ENCODE assay signal across 8 cellular contexts in genomic region chr17:50270430-50271172, GRCh38.
DNase-seq lines count a peak whose midpoint lies in the region; ATAC-seq and TF ChIP-seq lines count a peak whose summit lies in the region.

No MANE protein-coding gene starts in this region.

- TF ChIP-seq CTCF in VCaP (conservative IDR thresholded peaks at IDR 0.05), result peak; percentile 48

- H3K4me3 ChIP-seq in rectal smooth muscle tissue (ENCODE audit: low read length), result peak overlapping the region; percentile 2

- ATAC-seq in HG03378 (IDR thresholded peaks at IDR 0.05; ENCODE audit: unreplicated experiment) (no peak), GM19463 (IDR thresholded peaks at IDR 0.05; ENCODE audit: unreplicated experiment) (no peak), HG02884 (IDR thresholded peaks at IDR 0.05; ENCODE audit: unreplicated experiment) (no peak)

- DNase-seq in EL (peak; percentile 87), head of caudate nucleus (peak in 34 of 42 donors; percentile 10 to 68 (median 36)), DMS53 (lab: John Stamatoyannopoulos, UW) (no peak)

- no peaks in the 10 kb centered on the region for H3K36me3 ChIP-seq in rectal smooth muscle tissue (ENCODE audit: control insufficient read depth, insufficient read depth, low read length)

- H3K27ac ChIP-seq in VCaP (no peak overlapping the region), rectal smooth muscle tissue (ENCODE audit: low read depth, low read length) (peak overlapping the region; percentile 53)

- H3K4me1 ChIP-seq in rectal smooth muscle tissue (ENCODE audit: control insufficient read depth, insufficient read depth, low read length), result peaks cover 23% of the 10 kb centered on the region

- no peak overlapping the region for H3K9ac ChIP-seq in rectal smooth muscle tissue (ENCODE audit: low read length)

- no peaks in the 10 kb centered on the region for H3K27me3 ChIP-seq in rectal smooth muscle tissue (ENCODE audit: control insufficient read depth, insufficient read depth, low read length)

- intact Hi-C loops in head of caudate nucleus (cut with DNase I), result loop anchor here (2.0 kb wide), 1 partner anchor 68 kb away; no protein-coding TSS in a partner anchor
